11 cellular contexts compared by ENCODE assay signal in the genomic region with DNA sequence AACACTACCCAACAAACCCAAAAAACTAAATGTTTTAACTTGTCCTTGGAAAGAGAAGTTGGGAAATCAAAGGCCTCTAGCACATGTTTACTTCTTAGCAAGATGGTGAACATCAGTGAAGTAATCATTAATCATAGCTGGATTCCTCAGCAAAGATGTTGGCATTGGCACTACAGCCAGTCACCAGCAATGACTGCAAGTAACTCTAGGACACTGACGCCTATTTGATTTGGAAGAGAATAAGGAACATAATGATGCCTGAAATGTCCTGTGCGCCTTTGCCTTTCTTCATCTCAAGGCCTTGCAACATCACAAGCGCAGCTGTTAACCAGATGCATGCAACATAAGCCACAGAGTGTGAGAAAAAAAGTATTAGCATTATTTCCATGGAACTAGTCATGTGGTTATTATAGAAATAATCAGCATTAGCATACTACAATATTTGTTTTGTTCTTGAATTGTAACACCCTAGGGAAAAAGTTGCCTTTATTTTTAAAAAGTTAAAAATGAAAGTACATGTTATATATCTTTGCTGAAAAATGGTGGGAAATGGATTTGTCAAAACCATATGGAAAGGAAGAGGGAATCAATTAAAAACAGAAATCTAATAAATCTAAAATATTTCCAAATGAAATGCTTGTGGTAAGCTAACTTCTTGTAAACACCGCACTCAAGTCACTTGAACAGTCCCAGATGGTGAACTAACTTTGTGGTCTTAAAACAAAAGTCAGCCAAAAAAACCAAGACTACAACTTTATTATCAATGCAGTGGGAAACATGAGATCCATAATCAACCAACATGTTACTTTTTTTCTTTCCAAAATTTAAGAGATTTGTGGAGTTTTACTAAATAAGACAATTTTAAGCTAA. TPM values are rescaled to one million over a fixed set of nuclear protein-coding genes. Genes with fewer than 3 reads are reported as not detected.
DNase-seq lines count a peak whose midpoint lies in the region; ATAC-seq and TF ChIP-seq lines count a peak whose summit lies in the region.
"Had no signal": no experiment of that assay in that cellular context is flagged by ENCODE, and none has a peak within 500 bp of the region (broad histone marks: within the 10 kb centered on the region; RNA-seq: fewer than 3 reads in every experiment).

No MANE protein-coding gene starts in this region.

- no peak for ATAC-seq in GM21360 (IDR thresholded peaks at IDR 0.05; ENCODE audit: unreplicated experiment)
- ATAC-seq: left colon, Panc1 had no signal

- 54 to 58% methylated on average over 4 of the region's 4 CpGs for WGBS in testis, 2 donors

- no peaks in the 10 kb centered on the region for H3K36me3 ChIP-seq in testis (ENCODE audit: low read depth, missing control alignments)

- no peaks in the 10 kb centered on the region for H3K27me3 ChIP-seq in testis

- intact Hi-C loops in testis (cut with DNase I; ENCODE audit: low total_unique reads) = no loop called here

- H3K4me1 ChIP-seq in testis = no peaks in the 10 kb centered on the region

- no peak for TF ChIP-seq CTCF in astrocyte of the spinal cord (IDR thresholded peaks at IDR 0.05; ENCODE audit: low read depth, low read length)
- TF ChIP-seq CTCF in testis (IDR thresholded peaks at IDR 0.05) = no peak

- in situ Hi-C loops in astrocyte of the spinal cord (cut with HindIII; ENCODE audit: low sequenced_read_pairs) = no loop called here

- H3K27ac ChIP-seq in testis = peak overlapping the region in 1 of 2 donors; percentile 61

- H3K9me3 ChIP-seq in testis = no peaks in the 10 kb centered on the region

- no peak for TF ChIP-seq POLR2A in testis (IDR thresholded peaks at IDR 0.05)

- DNase-seq in HPDE6-E6E7 (ENCODE audit: extremely low spot score) (peak; percentile 50), astrocyte of the spinal cord (ENCODE audit: low read depth, low spot score) (peak; percentile 82), kidney tubule cell (ENCODE audit: low spot score) (peak; percentile 77), testis (peak; percentile 70), epidermal melanocyte (ENCODE audit: insufficient read length, low spot score) (no peak), NCI-H2171 (lab: John Stamatoyannopoulos, UW) (no peak), putamen (ENCODE audit: low spot score) (no peak)
- DNase-seq: activated gamma-delta T cell had no signal

- H3K4me3 ChIP-seq in astrocyte of the spinal cord (ENCODE audit: low read depth, low read length) (no peak overlapping the region), testis (no peak overlapping the region)

RNA-seq across cellular contexts. Expression of a gene that starts 55.6 kb away (rescaled TPM):
- 10 to 100 TPM; 39.5 to 43.9 TPM for total RNA-seq in testis
- 29.5 TPM for polyA plus RNA-seq in testis (ENCODE audit: insufficient read depth, low read depth, low replicate concordance)

Comparison
In these comparisons a context has a peak if more than half of its experiments do, and no peak if none do; other contexts are left out.
1. DNase-seq: peak in HPDE6-E6E7 (single experiment), astrocyte of the spinal cord (single experiment), kidney tubule cell (single experiment) and testis (single experiment); none in epidermal melanocyte (single experiment), NCI-H2171 (single experiment) and putamen (single experiment).